Comparison of ENCODE assay signal across 2 cellular contexts in the genomic region with DNA sequence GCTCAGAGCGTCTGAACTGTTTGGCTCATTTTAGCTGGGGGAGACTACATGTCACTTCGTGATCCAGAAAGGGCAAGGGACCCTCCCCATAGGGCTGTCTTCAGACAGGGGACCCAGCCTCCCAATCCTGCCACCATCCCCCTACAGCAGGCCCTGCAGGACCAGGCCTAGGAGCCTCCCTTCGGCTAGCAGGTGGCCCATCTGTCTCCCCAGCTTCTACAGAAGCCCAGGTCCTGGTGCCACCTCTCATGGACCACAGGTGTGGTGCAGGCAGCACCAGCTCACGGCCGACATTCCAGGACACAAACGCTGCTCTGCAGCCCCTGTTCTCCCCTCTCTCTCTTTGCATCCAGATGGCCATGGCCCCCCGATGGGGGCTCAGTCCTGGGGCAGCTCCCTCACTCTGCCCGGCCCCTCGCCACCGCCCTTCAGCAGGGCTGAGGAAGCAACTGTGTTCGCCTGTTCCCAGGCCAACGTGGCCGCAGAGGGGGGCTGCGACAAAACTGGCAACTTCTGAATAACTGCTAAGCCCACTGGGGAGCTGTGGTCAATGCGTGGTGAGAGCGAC.
TF ChIP-seq lines count a peak whose summit lies in the region.

No MANE protein-coding gene starts in this region.

TF ChIP-seq in SK-N-SH treated with all-trans-retinoic acid at 6 μM for 48 hours, 23 proteins besides CTCF, POLR2A, EP300 and RAD21:
- TF ChIP-seq ESRRG (CRISPR knock-in tag; IDR thresholded peaks at IDR 0.05) = no peak
- no peak for TF ChIP-seq ARNTL (CRISPR knock-in tag; IDR thresholded peaks at IDR 0.05; ENCODE audit: borderline replicate concordance, low read depth)
- TF ChIP-seq CSDC2 (CRISPR knock-in tag; IDR thresholded peaks at IDR 0.05) = no peak
- no peak for TF ChIP-seq ZFP3 (CRISPR knock-in tag; IDR thresholded peaks at IDR 0.05)
- no peak for TF ChIP-seq SNAI2 (CRISPR knock-in tag; IDR thresholded peaks at IDR 0.05)
- TF ChIP-seq TCF4 (CRISPR knock-in tag; IDR thresholded peaks at IDR 0.05; ENCODE audit: borderline replicate concordance) = no peak
- TF ChIP-seq TOX (CRISPR knock-in tag; IDR thresholded peaks at IDR 0.05; ENCODE audit: borderline replicate concordance) = no peak
- TF ChIP-seq, protein P1, sequence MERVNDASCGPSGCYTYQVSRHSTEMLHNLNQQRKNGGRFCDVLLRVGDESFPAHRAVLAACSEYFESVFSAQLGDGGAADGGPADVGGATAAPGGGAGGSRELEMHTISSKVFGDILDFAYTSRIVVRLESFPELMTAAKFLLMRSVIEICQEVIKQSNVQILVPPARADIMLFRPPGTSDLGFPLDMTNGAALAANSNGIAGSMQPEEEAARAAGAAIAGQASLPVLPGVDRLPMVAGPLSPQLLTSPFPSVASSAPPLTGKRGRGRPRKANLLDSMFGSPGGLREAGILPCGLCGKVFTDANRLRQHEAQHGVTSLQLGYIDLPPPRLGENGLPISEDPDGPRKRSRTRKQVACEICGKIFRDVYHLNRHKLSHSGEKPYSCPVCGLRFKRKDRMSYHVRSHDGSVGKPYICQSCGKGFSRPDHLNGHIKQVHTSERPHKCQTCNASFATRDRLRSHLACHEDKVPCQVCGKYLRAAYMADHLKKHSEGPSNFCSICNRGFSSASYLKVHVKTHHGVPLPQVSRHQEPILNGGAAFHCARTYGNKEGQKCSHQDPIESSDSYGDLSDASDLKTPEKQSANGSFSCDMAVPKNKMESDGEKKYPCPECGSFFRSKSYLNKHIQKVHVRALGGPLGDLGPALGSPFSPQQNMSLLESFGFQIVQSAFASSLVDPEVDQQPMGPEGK (CRISPR knock-in tag; IDR thresholded peaks at IDR 0.05; ENCODE audit: borderline replicate concordance) = no peak
- TF ChIP-seq ISL1 (CRISPR knock-in tag; IDR thresholded peaks at IDR 0.05) = no peak
- TF ChIP-seq, protein P2, sequence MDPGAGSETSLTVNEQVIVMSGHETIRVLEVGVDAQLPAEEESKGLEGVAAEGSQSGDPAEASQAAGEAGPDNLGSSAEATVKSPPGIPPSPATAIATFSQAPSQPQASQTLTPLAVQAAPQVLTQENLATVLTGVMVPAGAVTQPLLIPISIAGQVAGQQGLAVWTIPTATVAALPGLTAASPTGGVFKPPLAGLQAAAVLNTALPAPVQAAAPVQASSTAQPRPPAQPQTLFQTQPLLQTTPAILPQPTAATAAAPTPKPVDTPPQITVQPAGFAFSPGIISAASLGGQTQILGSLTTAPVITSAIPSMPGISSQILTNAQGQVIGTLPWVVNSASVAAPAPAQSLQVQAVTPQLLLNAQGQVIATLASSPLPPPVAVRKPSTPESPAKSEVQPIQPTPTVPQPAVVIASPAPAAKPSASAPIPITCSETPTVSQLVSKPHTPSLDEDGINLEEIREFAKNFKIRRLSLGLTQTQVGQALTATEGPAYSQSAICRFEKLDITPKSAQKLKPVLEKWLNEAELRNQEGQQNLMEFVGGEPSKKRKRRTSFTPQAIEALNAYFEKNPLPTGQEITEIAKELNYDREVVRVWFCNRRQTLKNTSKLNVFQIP (CRISPR knock-in tag; IDR thresholded peaks at IDR 0.05; ENCODE audit: borderline replicate concordance, low read depth) = no peak

TF ChIP-seq in SK-N-SH, 30 proteins besides CTCF, POLR2A, EP300 and RAD21:
- TF ChIP-seq TCF12 (IDR thresholded peaks at IDR 0.05) = no peak
- TF ChIP-seq RXRA (IDR thresholded peaks at IDR 0.05; ENCODE audit: borderline replicate concordance, low read depth) = no peak
- TF ChIP-seq GATA2 (CRISPR knock-in tag; IDR thresholded peaks at IDR 0.05) = no peak
- TF ChIP-seq FOXM1 (IDR thresholded peaks at IDR 0.05; ENCODE audit: low read depth) = no peak
- no peak for TF ChIP-seq RFX5 (IDR thresholded peaks at IDR 0.05; ENCODE audit: low read length)
- no peak for TF ChIP-seq NRF1 (IDR thresholded peaks at IDR 0.05; ENCODE audit: low read depth, low read length)
- TF ChIP-seq, protein P3, sequence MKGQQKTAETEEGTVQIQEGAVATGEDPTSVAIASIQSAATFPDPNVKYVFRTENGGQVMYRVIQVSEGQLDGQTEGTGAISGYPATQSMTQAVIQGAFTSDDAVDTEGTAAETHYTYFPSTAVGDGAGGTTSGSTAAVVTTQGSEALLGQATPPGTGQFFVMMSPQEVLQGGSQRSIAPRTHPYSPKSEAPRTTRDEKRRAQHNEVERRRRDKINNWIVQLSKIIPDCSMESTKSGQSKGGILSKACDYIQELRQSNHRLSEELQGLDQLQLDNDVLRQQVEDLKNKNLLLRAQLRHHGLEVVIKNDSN (IDR thresholded peaks at IDR 0.05; ENCODE audit: borderline replicate concordance, low read depth) = no peak
- no peak for TF ChIP-seq JUND (IDR thresholded peaks at IDR 0.05)
- TF ChIP-seq, protein P4, sequence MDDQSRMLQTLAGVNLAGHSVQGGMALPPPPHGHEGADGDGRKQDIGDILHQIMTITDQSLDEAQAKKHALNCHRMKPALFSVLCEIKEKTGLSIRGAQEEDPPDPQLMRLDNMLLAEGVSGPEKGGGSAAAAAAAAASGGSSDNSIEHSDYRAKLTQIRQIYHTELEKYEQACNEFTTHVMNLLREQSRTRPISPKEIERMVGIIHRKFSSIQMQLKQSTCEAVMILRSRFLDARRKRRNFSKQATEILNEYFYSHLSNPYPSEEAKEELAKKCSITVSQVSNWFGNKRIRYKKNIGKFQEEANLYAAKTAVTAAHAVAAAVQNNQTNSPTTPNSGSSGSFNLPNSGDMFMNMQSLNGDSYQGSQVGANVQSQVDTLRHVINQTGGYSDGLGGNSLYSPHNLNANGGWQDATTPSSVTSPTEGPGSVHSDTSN (IDR thresholded peaks at IDR 0.05) = no peak
- no peak for TF ChIP-seq NFIC (IDR thresholded peaks at IDR 0.05; ENCODE audit: borderline replicate concordance)
- TF ChIP-seq, protein P5, sequence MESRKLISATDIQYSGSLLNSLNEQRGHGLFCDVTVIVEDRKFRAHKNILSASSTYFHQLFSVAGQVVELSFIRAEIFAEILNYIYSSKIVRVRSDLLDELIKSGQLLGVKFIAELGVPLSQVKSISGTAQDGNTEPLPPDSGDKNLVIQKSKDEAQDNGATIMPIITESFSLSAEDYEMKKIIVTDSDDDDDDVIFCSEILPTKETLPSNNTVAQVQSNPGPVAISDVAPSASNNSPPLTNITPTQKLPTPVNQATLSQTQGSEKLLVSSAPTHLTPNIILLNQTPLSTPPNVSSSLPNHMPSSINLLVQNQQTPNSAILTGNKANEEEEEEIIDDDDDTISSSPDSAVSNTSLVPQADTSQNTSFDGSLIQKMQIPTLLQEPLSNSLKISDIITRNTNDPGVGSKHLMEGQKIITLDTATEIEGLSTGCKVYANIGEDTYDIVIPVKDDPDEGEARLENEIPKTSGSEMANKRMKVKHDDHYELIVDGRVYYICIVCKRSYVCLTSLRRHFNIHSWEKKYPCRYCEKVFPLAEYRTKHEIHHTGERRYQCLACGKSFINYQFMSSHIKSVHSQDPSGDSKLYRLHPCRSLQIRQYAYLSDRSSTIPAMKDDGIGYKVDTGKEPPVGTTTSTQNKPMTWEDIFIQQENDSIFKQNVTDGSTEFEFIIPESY (IDR thresholded peaks at IDR 0.05; ENCODE audit: borderline replicate concordance, low read depth) = no peak
- TF ChIP-seq, protein P6, sequence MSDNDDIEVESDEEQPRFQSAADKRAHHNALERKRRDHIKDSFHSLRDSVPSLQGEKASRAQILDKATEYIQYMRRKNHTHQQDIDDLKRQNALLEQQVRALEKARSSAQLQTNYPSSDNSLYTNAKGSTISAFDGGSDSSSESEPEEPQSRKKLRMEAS (IDR thresholded peaks at IDR 0.05; ENCODE audit: low read depth) = no peak
